26 cellular contexts compared by ENCODE assay signal in the genomic region with DNA sequence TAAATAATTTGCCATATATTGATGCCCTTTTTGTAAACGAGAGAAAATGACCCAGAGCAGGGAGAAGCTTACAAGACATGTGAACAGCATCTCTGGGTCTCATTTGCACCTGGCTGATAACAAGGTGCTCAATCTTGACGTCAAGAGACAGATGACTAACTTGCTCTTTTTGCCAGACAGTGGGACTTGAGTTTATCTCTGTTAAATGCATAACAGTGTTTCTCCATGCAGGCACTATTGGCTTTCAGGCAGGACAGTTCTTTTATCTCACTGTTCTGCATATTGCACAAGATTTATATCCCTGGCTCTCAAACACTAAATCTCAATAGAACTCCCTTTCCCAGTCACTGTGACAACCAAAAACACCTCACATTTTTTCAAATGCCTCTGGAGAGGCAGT. TPM values are rescaled to one million over a fixed set of nuclear protein-coding genes. Genes with fewer than 3 reads are reported as not detected.
"Had no signal": no experiment of that assay in that cellular context is flagged by ENCODE, and none has a peak within 500 bp of the region (broad histone marks: within the 10 kb centered on the region; RNA-seq: fewer than 3 reads in every experiment).

No MANE protein-coding gene starts in this region.

- ATAC-seq: esophagus mucosa; heart left ventricle; lower lobe of right lung; psoas muscle; sciatic nerve; stimulated activated naive B cell treated with anti-CD40 and anti-IgM and Interleukin-4, amounts not matched to agents 10 μg/mL and 1 μg/mL and 100 μg/mL, for 72 hours; stimulated activated naive CD8-positive, alpha-beta T cell treated with anti-CD3 and anti-CD28 coated beads, Interleukin-15, amount 100 ng/mL, for 72 hours; upper lobe of right lung had no signal

- H3K4me1 ChIP-seq: heart left ventricle, left ventricle myocardium inferior, lower lobe of right lung, pancreas, psoas muscle, testis, tibial nerve, upper lobe of right lung, vagina had no signal

- H3K36me3 ChIP-seq: heart left ventricle, left ventricle myocardium inferior, lower lobe of right lung, pancreas, tibial nerve, upper lobe of right lung, vagina had no signal

- H3K9me3 ChIP-seq: heart left ventricle, left ventricle myocardium inferior, lower lobe of right lung, pancreas, psoas muscle, testis, tibial nerve, upper lobe of right lung, vagina had no signal

- H3K27me3 ChIP-seq: pancreas, testis, tibial nerve, upper lobe of right lung, vagina had no signal

- H3K4me3 ChIP-seq: heart left ventricle, left ventricle myocardium inferior, lower lobe of right lung, pancreas, psoas muscle, skin epidermis, testis, tibial nerve, upper lobe of right lung, vagina had no signal

- H3K27ac ChIP-seq: heart left ventricle, left ventricle myocardium inferior, lower lobe of right lung, pancreas, psoas muscle, skin epidermis, testis, tibial nerve, upper lobe of right lung, vagina had no signal

- DNase-seq: effector memory CD4-positive, alpha-beta T cell; heart left ventricle; hypothalamus; islet precursor cell; left ventricle myocardium inferior; lower lobe of right lung; naive B cell; occipital lobe; pancreas; psoas muscle; retina; stimulated activated CD4-positive, alpha-beta T cell treated with anti-CD3 and anti-CD28 coated beads, Interleukin-2, amount 100 ng/mL, for 24 hours; stimulated activated CD4-positive, alpha-beta T cell treated with anti-CD3 and anti-CD28 coated beads, Interleukin-4, amount 100 ng/mL, for 4 hours; stimulated activated naive B cell treated with anti-CD40 and anti-IgM and Interleukin-4, amounts not matched to agents 10 μg/mL and 1 μg/mL and 100 μg/mL, for 72 hours; stimulated activated naive CD8-positive, alpha-beta T cell treated with anti-CD3 and anti-CD28 coated beads, Interleukin-15, amount 100 ng/mL, for 72 hours; testis; upper lobe of right lung had no signal

RNA-seq across cellular contexts. Expression of a gene that starts 56.4 kb away (rescaled TPM):
- total RNA-seq: esophagus mucosa, fibroblast of lung, frontal cortex, glomerular endothelial cell, heart left ventricle, left ventricle myocardium inferior, lower lobe of right lung, occipital lobe, psoas muscle, sciatic nerve, subcutaneous adipose tissue, upper lobe of right lung, vagina had no signal
- polyA plus RNA-seq: fibroblast of lung, heart left ventricle, psoas muscle had no signal
